ENCODE assay signal across 8 cellular contexts in the genomic region with DNA sequence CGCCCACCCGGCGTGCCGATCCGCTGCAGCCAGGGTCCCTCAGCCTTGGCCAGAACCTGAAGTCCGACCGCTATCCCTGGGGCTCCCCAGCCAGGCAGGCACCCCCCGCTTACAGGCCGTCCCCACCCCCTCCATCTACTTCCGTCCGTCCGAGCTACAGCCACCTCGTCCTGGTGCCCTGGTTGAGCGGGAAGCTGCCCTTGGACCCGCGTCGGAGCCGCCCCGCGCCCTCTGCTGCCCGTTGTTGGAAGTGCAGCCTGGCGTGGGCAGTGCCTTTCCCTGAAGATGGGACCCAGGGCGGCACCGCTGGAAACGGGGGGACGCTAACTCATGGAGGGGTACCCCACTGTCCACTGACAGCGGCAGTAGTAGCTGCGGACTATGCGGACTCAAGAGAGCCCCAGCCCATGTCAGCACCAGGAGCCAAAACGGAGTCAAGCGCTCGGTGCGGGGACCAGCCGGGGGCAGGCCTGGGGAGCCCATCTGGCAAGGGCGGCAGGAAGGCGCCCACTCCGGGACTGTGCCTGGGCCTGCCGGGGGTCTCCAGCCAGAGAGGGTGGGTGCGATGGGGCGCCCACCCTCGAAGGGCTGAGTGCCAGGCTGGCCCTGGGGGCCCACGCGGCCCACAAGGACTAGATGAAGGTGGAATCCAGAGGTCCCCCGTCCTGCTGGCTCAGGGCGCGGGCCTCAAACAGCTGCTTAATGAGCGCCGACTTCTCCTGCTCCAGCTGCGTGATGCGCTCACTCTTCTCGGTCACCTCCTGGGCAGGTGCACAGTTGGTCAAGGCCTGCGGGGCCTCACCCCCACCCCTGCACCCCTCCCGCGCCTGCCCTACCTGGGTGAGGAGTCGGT. TPM values are rescaled to one million over a fixed set of nuclear protein-coding genes. Genes with fewer than 3 reads are reported as not detected.
DNase-seq lines count a peak whose midpoint lies in the region; ATAC-seq and TF ChIP-seq lines count a peak whose summit lies in the region.

No MANE protein-coding gene starts in this region.

- TF ChIP-seq CTCF in upper lobe of left lung (IDR thresholded peaks at IDR 0.05): peak; percentile 96 to 99 (median 98)

- TF ChIP-seq POLR2A in erythroblast (IDR thresholded peaks at IDR 0.05; ENCODE audit: low read length) (no peak), upper lobe of left lung (IDR thresholded peaks at IDR 0.05) (no peak)

- H3K27me3 Mint-ChIP-seq in naive thymus-derived CD8-positive, alpha-beta T cell: peaks cover 0 to 8% (median 4%) of the 10 kb centered on the region in 5 donors

- no peaks in the 10 kb centered on the region for H3K36me3 ChIP-seq in upper lobe of left lung

- peak; percentile 14 for DNase-seq in DMS153 (lab: John Stamatoyannopoulos, UW)
- no peak for DNase-seq in DMS153 treated with DMSO at 0.1 percent for 48 hours (lab: John Stamatoyannopoulos, UW; ENCODE audit: unreplicated experiment)
- peak; percentile 56 for DNase-seq in NCI-H460 (ENCODE audit: extremely low read depth, low read depth)
- peak; percentile 66 for DNase-seq in activated CD8-positive, alpha-beta memory T cell treated with anti-CD3 and anti-CD28 coated beads, Interleukin-2, amount 50 U/mL, for 4 hours
- peak; percentile 49 to 72 for DNase-seq in erythroblast (lab: John Stamatoyannopoulos, UW)
- DNase-seq in naive thymus-derived CD8-positive, alpha-beta T cell: peak in 7 of 10 donors; percentile 46 to 57 (median 50)
- DNase-seq in upper lobe of left lung: peak in 1 of 2 donors; percentile 96

- H3K27ac ChIP-seq in upper lobe of left lung: no peak overlapping the region

- WGBS in upper lobe of left lung, 2 donors: 57 to 98% methylated on average over 14 to 46 of the region's 55 CpGs

- H3K4me1 Mint-ChIP-seq in naive thymus-derived CD8-positive, alpha-beta T cell: peaks cover 6 to 11% (median 7%) of the 10 kb centered on the region in 4 donors

- no peak overlapping the region for H3K4me3 Mint-ChIP-seq in naive thymus-derived CD8-positive, alpha-beta T cell

- no peaks in the 10 kb centered on the region for H3K9me3 ChIP-seq in upper lobe of left lung

- ATAC-seq in naive thymus-derived CD8-positive, alpha-beta T cell: no peak
- ATAC-seq in upper lobe of left lung (ENCODE audit: low FRiP score in 2 of 2): peak; percentile 59 to 87
- no peak for ATAC-seq in HG03354 (IDR thresholded peaks at IDR 0.05; ENCODE audit: poor library complexity, severe bottlenecking, unreplicated experiment)

- no peak overlapping the region for H3K4me3 ChIP-seq in upper lobe of left lung

- peaks cover 2 to 12% (median 8%) of the 10 kb centered on the region in 4 donors for H3K4me1 ChIP-seq in upper lobe of left lung

- peaks cover 0 to 4% (median 0%) of the 10 kb centered on the region in 4 donors for H3K27me3 ChIP-seq in upper lobe of left lung

- POLR2A ChIA-PET in naive thymus-derived CD8-positive, alpha-beta T cell (lab: Charles Lee): interaction anchor here (1.0 to 1.1 kb wide), 2 partner anchors 22 to 116 kb away, joined by 3 read pairs; no protein-coding TSS in a partner anchor

- no peak for TF ChIP-seq EP300 in upper lobe of left lung (IDR thresholded peaks at IDR 0.05)

- H3K36me3 Mint-ChIP-seq in naive thymus-derived CD8-positive, alpha-beta T cell: no peaks in the 10 kb centered on the region

- H3K9me3 Mint-ChIP-seq in naive thymus-derived CD8-positive, alpha-beta T cell: no peaks in the 10 kb centered on the region

- H3K27ac Mint-ChIP-seq in naive thymus-derived CD8-positive, alpha-beta T cell: no peak overlapping the region

RNA-seq across cellular contexts. Expression of a gene that starts 6.1 kb away (rescaled TPM):
- 32.4 and 43.6 TPM in 2 replicates for total RNA-seq in NCI-H460 (2014; rRNA removed; shearing (Covaris generic))
- 140 and 153 TPM in 2 replicates for polyA plus RNA-seq in NCI-H460 (2014; cell fraction: nucleus; rRNA removed)
- total RNA-seq in naive thymus-derived CD8-positive, alpha-beta T cell: under 1 TPM; 0.27 to 0.44 TPM
- polyA plus RNA-seq in naive thymus-derived CD8-positive, alpha-beta T cell: under 1 TPM in 2 of 3 donors, not detected in 1; 0.23 to 0.27 TPM
- total RNA-seq in upper lobe of left lung: 1 to 10 TPM in 4 of 6 donors, under 1 TPM in 2; 0.69 to 6.8 (median 1.4) TPM

RNA-seq across cellular contexts. Expression of a gene that starts 10.4 kb away (rescaled TPM):
- total RNA-seq in NCI-H460 (2014; rRNA removed; shearing (Covaris generic)): not detected in 2 replicates
- polyA plus RNA-seq in NCI-H460 (2014; cell fraction: nucleus; rRNA removed): not detected in 2 replicates
- not detected for total RNA-seq in naive thymus-derived CD8-positive, alpha-beta T cell
- not detected for polyA plus RNA-seq in naive thymus-derived CD8-positive, alpha-beta T cell
- total RNA-seq in upper lobe of left lung: under 1 TPM in 4 of 6 donors, not detected in 2; 0.34 to 0.98 (median 0.55) TPM

RNA-seq across cellular contexts. Expression of a gene that starts 13.1 kb away (rescaled TPM):
- total RNA-seq in NCI-H460 (2014; rRNA removed; shearing (Covaris generic)): 3.6 and 4.0 TPM in 2 replicates
- 22.5 and 24.5 TPM in 2 replicates for polyA plus RNA-seq in NCI-H460 (2014; cell fraction: nucleus; rRNA removed)
- total RNA-seq in naive thymus-derived CD8-positive, alpha-beta T cell: 10 to 100 TPM; 25.2 to 28.7 TPM
- polyA plus RNA-seq in naive thymus-derived CD8-positive, alpha-beta T cell: 1 to 10 TPM; 2.3 to 7.8 (median 2.8) TPM
- total RNA-seq in upper lobe of left lung: 10 to 100 TPM; 10.5 to 69.1 (median 34.0) TPM

RNA-seq across cellular contexts. Expression of a gene that starts 18.3 kb away (rescaled TPM):
- 30.3 and 35.5 TPM in 2 replicates for total RNA-seq in NCI-H460 (2014; rRNA removed; shearing (Covaris generic))
- polyA plus RNA-seq in NCI-H460 (2014; cell fraction: nucleus; rRNA removed): 325 and 367 TPM in 2 replicates
- 1 to 10 TPM; 2.8 to 4.3 TPM for total RNA-seq in naive thymus-derived CD8-positive, alpha-beta T cell
- 1 to 10 TPM; 2.1 to 9.3 (median 4.2) TPM for polyA plus RNA-seq in naive thymus-derived CD8-positive, alpha-beta T cell
- total RNA-seq in upper lobe of left lung: 100 to 1,000 TPM in 2 of 6 donors, 10 to 100 TPM in 4; 26.7 to 199 (median 73.2) TPM

RNA-seq across cellular contexts. Expression of a gene that starts 22.5 kb away (rescaled TPM):
- total RNA-seq in NCI-H460 (2014; rRNA removed; shearing (Covaris generic)): 53.6 and 55.5 TPM in 2 replicates
- 83.1 and 102 TPM in 2 replicates for polyA plus RNA-seq in NCI-H460 (2014; cell fraction: nucleus; rRNA removed)
- 10 to 100 TPM; 66.9 to 73.2 TPM for total RNA-seq in naive thymus-derived CD8-positive, alpha-beta T cell
- polyA plus RNA-seq in naive thymus-derived CD8-positive, alpha-beta T cell: 10 to 100 TPM; 30.6 to 46.6 (median 38.3) TPM
- total RNA-seq in upper lobe of left lung: 10 to 100 TPM; 38.0 to 97.4 (median 54.1) TPM

Comparison
In these comparisons a context has a peak if more than half of its experiments do, and no peak if none do; other contexts are left out.
1. ATAC-seq: peak in upper lobe of left lung (2 of 2); none in naive thymus-derived CD8-positive, alpha-beta T cell (0 of 2) and HG03354 (single experiment).